Comparison of ENCODE assay signal across 12 cellular contexts in the genomic region with DNA sequence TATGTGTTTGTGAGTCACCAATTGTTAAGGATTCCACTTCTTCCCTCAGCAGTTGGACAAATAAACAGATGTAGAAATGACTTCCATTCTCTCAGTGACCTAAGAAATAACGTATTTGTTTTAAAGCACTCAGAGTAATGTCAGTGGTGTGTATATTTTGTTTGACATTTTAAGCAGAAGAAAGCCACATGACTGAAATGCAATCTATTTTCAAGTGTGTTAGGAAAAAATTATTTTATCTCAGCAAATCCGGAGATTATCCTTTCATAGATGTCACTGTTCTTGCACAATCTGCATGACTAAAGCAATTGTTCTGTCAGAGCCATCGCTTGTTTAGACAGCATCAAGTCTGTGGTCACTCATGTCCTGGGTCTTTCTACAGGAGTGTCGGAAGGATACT.
DNase-seq lines count a peak whose midpoint lies in the region; ATAC-seq and TF ChIP-seq lines count a peak whose summit lies in the region.
"Had no signal": no experiment of that assay in that cellular context is flagged by ENCODE, and none has a peak within 500 bp of the region (broad histone marks: within the 10 kb centered on the region; RNA-seq: fewer than 3 reads in every experiment).

No MANE protein-coding gene starts in this region.

- H3K27ac Mint-ChIP-seq in activated T-helper 2 cell treated with anti-CD3 and anti-CD28 coated beads, Interferon-gamma antibody, Interleukin-2, Interleukin-4, amounts not matched to agents 10 μg/mL and 5 μg/mL and 100 μg/mL, durations not matched to agents 14 hours and 24 hours and 36 hours = no peak overlapping the region
- H3K27ac Mint-ChIP-seq: type B pancreatic cell had no signal

- H3K27ac ChIP-seq in prostate gland = no peak overlapping the region
- H3K27ac ChIP-seq: pancreas had no signal

- H3K9me3 ChIP-seq in prostate gland = no peaks in the 10 kb centered on the region
- H3K9me3 ChIP-seq: pancreas had no signal

- H3K27me3 ChIP-seq in prostate gland (replicated peaks; ENCODE audit: insufficient read depth) = no peaks in the 10 kb centered on the region
- H3K27me3 ChIP-seq: pancreas had no signal

- TF ChIP-seq CTCF in AG10803 (conservative IDR thresholded peaks at IDR 0.05; ENCODE audit: low read length) (no peak), prostate gland (IDR thresholded peaks at IDR 0.05) (no peak)

- 70% methylated on average over 4 of the region's 4 CpGs for WGBS in prostate gland

- ATAC-seq in GM18517 (IDR thresholded peaks at IDR 0.05; ENCODE audit: unreplicated experiment) (no peak), HG02885 (IDR thresholded peaks at IDR 0.05; ENCODE audit: poor library complexity, unreplicated experiment) (no peak)

- DNase-seq in AG10803 (ENCODE audit: low read depth) = peak; percentile 75
- DNase-seq in NCI-H460 (ENCODE audit: extremely low read depth, low read depth) = peak; percentile 71
- DNase-seq in dermis blood vessel endothelial cell = peak; percentile 56
- DNase-seq in myocyte (ENCODE audit: low read depth) = peak; percentile 59
- no peak for DNase-seq in activated T-helper 2 cell treated with anti-CD3 and anti-CD28 coated beads, Interferon-gamma antibody, Interleukin-2, Interleukin-4, amounts not matched to agents 10 μg/mL and 5 μg/mL and 100 μg/mL, durations not matched to agents 14 hours and 24 hours and 36 hours (ENCODE audit: low spot score)
- no peak for DNase-seq in prostate gland (ENCODE audit: low spot score)
- DNase-seq: CD4-positive, CD25-positive, alpha-beta regulatory T cell; NCI-H1930; pancreas had no signal

- intact Hi-C loops in activated T-helper 2 cell treated with anti-CD3 and anti-CD28 coated beads, Interferon-gamma antibody, Interleukin-2, Interleukin-4, amounts not matched to agents 10 μg/mL and 5 μg/mL and 100 μg/mL, durations not matched to agents 14 hours and 24 hours and 36 hours (cut with micrococcal nuclease) = no loop called here
- intact Hi-C loops in prostate gland (cut with DNase I) = loop anchor here (5.0 kb wide), 4 partner anchors 41 to 89 kb away; no protein-coding TSS in a partner anchor

- no peak overlapping the region for H3K4me3 Mint-ChIP-seq in activated T-helper 2 cell treated with anti-CD3 and anti-CD28 coated beads, Interferon-gamma antibody, Interleukin-2, Interleukin-4, amounts not matched to agents 10 μg/mL and 5 μg/mL and 100 μg/mL, durations not matched to agents 14 hours and 24 hours and 36 hours (ENCODE audit: low read depth)
- H3K4me3 Mint-ChIP-seq: CD4-positive, CD25-positive, alpha-beta regulatory T cell; type B pancreatic cell had no signal

- H3K4me3 ChIP-seq in AG10803 (ENCODE audit: low read length) (no peak overlapping the region), prostate gland (no peak overlapping the region)
- H3K4me3 ChIP-seq: pancreas had no signal

- TF ChIP-seq POLR2A in prostate gland (IDR thresholded peaks at IDR 0.05) = no peak

- peaks cover 26% of the 10 kb centered on the region for H3K36me3 Mint-ChIP-seq in activated T-helper 2 cell treated with anti-CD3 and anti-CD28 coated beads, Interferon-gamma antibody, Interleukin-2, Interleukin-4, amounts not matched to agents 10 μg/mL and 5 μg/mL and 100 μg/mL, durations not matched to agents 14 hours and 24 hours and 36 hours (ENCODE audit: low read depth)

- H3K27me3 Mint-ChIP-seq in activated T-helper 2 cell treated with anti-CD3 and anti-CD28 coated beads, Interferon-gamma antibody, Interleukin-2, Interleukin-4, amounts not matched to agents 10 μg/mL and 5 μg/mL and 100 μg/mL, durations not matched to agents 14 hours and 24 hours and 36 hours (ENCODE audit: low read depth) = peaks cover 3% of the 10 kb centered on the region
- H3K27me3 Mint-ChIP-seq: CD4-positive, CD25-positive, alpha-beta regulatory T cell; type B pancreatic cell had no signal

- H3K4me1 Mint-ChIP-seq in activated T-helper 2 cell treated with anti-CD3 and anti-CD28 coated beads, Interferon-gamma antibody, Interleukin-2, Interleukin-4, amounts not matched to agents 10 μg/mL and 5 μg/mL and 100 μg/mL, durations not matched to agents 14 hours and 24 hours and 36 hours (ENCODE audit: low read depth) = peaks cover 32% of the 10 kb centered on the region

- peaks cover 3% of the 10 kb centered on the region for H3K4me1 ChIP-seq in prostate gland (replicated peaks)
- H3K4me1 ChIP-seq: pancreas had no signal

- H3K36me3 ChIP-seq in prostate gland = no peaks in the 10 kb centered on the region
- H3K36me3 ChIP-seq: pancreas had no signal

- H3K9me3 Mint-ChIP-seq in activated T-helper 2 cell treated with anti-CD3 and anti-CD28 coated beads, Interferon-gamma antibody, Interleukin-2, Interleukin-4, amounts not matched to agents 10 μg/mL and 5 μg/mL and 100 μg/mL, durations not matched to agents 14 hours and 24 hours and 36 hours = no peaks in the 10 kb centered on the region
- H3K9me3 Mint-ChIP-seq: CD4-positive, CD25-positive, alpha-beta regulatory T cell had no signal

Comparison
In these comparisons a context has a peak if more than half of its experiments do, and no peak if none do; other contexts are left out.
1. DNase-seq: peak in AG10803 (single experiment), NCI-H460 (single experiment), dermis blood vessel endothelial cell (single experiment) and myocyte (single experiment); none in activated T-helper 2 cell treated with anti-CD3 and anti-CD28 coated beads, Interferon-gamma antibody, Interleukin-2, Interleukin-4, amounts not matched to agents 10 μg/mL and 5 μg/mL and 100 μg/mL, durations not matched to agents 14 hours and 24 hours and 36 hours (single experiment) and prostate gland (single experiment).